In genomic region chr5:61559722-61560121, GRCh38 we compare ENCODE assay signal across 18 cellular contexts.
DNase-seq lines count a peak whose midpoint lies in the region; ATAC-seq and TF ChIP-seq lines count a peak whose summit lies in the region.
"Had no signal": no experiment of that assay in that cellular context is flagged by ENCODE, and none has a peak within 500 bp of the region (broad histone marks: within the 10 kb centered on the region; RNA-seq: fewer than 3 reads in every experiment).

No MANE protein-coding gene starts in this region.

- H3K4me3 ChIP-seq in Karpas-422 (ENCODE audit: low read length) (no peak overlapping the region), neural progenitor cell (no peak overlapping the region)
- H3K4me3 ChIP-seq: A549; BLaER1 treated with 17β-estradiol and CSF1 and Interleukin-3, amounts not matched to agents 10 nM and 100 nM had no signal

- H3K27ac ChIP-seq in Karpas-422 (ENCODE audit: low read length), result peak overlapping the region; percentile 49
- peak overlapping the region; percentile 87 for H3K27ac ChIP-seq in caudate nucleus (ENCODE audit: low read depth, low read length)
- H3K27ac ChIP-seq in neural progenitor cell, result no peak overlapping the region
- H3K27ac ChIP-seq: 22Rv1; A549; BLaER1 treated with 17β-estradiol and CSF1 and Interleukin-3, amounts not matched to agents 10 nM and 100 nM; C4-2B had no signal

- peaks cover 4% of the 10 kb centered on the region for H3K36me3 Mint-ChIP-seq in neural progenitor cell
- H3K36me3 Mint-ChIP-seq: CD8-positive, alpha-beta T cell had no signal

- no peak overlapping the region for H3K9ac ChIP-seq in Karpas-422 (ENCODE audit: low read length)
- H3K9ac ChIP-seq in neural progenitor cell, result no peak overlapping the region
- H3K9ac ChIP-seq: BLaER1 treated with 17β-estradiol and CSF1 and Interleukin-3, amounts not matched to agents 10 nM and 100 nM had no signal

- H3K4me2 ChIP-seq in Karpas-422 (ENCODE audit: low read depth, low read length, poor library complexity, severe bottlenecking), result peak overlapping the region; percentile 26
- H3K4me2 ChIP-seq in neural progenitor cell, result peak overlapping the region; percentile 18
- H3K4me2 ChIP-seq: A549; BLaER1 treated with 17β-estradiol and CSF1 and Interleukin-3, amounts not matched to agents 10 nM and 100 nM had no signal

- H3K36me3 ChIP-seq in Karpas-422 (ENCODE audit: insufficient read depth, low read length), result no peaks in the 10 kb centered on the region
- no peaks in the 10 kb centered on the region for H3K36me3 ChIP-seq in neural progenitor cell
- H3K36me3 ChIP-seq: BLaER1 treated with 17β-estradiol and CSF1 and Interleukin-3, amounts not matched to agents 10 nM and 100 nM had no signal

- H3K9me3 ChIP-seq in Karpas-422 (ENCODE audit: low read length) (no peaks in the 10 kb centered on the region), neural progenitor cell (ENCODE audit: low read depth) (no peaks in the 10 kb centered on the region)
- H3K9me3 ChIP-seq: A549, Caco-2 had no signal

- no peak overlapping the region for H3K27ac Mint-ChIP-seq in neural progenitor cell
- H3K27ac Mint-ChIP-seq: B cell; CD4-positive, alpha-beta T cell; CD8-positive, alpha-beta T cell had no signal

- intact Hi-C loops in left cardiac atrium (cut with DNase I), result no loop called here

- peaks cover 5% of the 10 kb centered on the region for H3K27me3 Mint-ChIP-seq in neural progenitor cell (ENCODE audit: insufficient read depth, low read depth)
- H3K27me3 Mint-ChIP-seq: CD4-positive, alpha-beta T cell had no signal

- no peaks in the 10 kb centered on the region for H3K9me2 ChIP-seq in Karpas-422 (replicated peaks; ENCODE audit: insufficient read depth, low read length)

- no peak for ATAC-seq in left cardiac atrium
- ATAC-seq: A549; CD8-positive, alpha-beta T cell had no signal

- no peaks in the 10 kb centered on the region for H3F3A ChIP-seq in neural progenitor cell (ENCODE audit: low read depth)

- peaks cover 18% of the 10 kb centered on the region for H3K4me1 Mint-ChIP-seq in neural progenitor cell
- H3K4me1 Mint-ChIP-seq: B cell had no signal

- H3K4me3 Mint-ChIP-seq in neural progenitor cell, result no peak overlapping the region
- H3K4me3 Mint-ChIP-seq: B cell; CD4-positive, alpha-beta T cell; CD8-positive, alpha-beta T cell had no signal

- H3K79me2 ChIP-seq in Karpas-422 (ENCODE audit: low read length) (no peaks in the 10 kb centered on the region), neural progenitor cell (ENCODE audit: low read depth) (no peaks in the 10 kb centered on the region)

- peaks cover 12% of the 10 kb centered on the region for H3K9me3 Mint-ChIP-seq in neural progenitor cell
- H3K9me3 Mint-ChIP-seq: CD4-positive, alpha-beta T cell; CD8-positive, alpha-beta T cell had no signal

- no peak for TF ChIP-seq CTCF in neural progenitor cell (IDR thresholded peaks at IDR 0.05)

- H2AFZ ChIP-seq in Karpas-422 (ENCODE audit: low read length), result no peak overlapping the region
- no peak overlapping the region for H2AFZ ChIP-seq in neural progenitor cell (replicated peaks)

- DNase-seq in Karpas-422 (no peak), caudate nucleus (lab: John Stamatoyannopoulos, UW) (peak in 1 of 61 donors; percentile 51), neural progenitor cell (ENCODE audit: low spot score) (no peak), NCI-H345 treated with DMSO at 0.1 percent for 48 hours (lab: John Stamatoyannopoulos, UW; ENCODE audit: unreplicated experiment) (no peak), left cardiac atrium (no peak), foreskin melanocyte (no peak)
- DNase-seq: AML-193; Caco-2; Calu3; CD4-positive, alpha-beta T cell; CD8-positive, alpha-beta T cell; DMS79 treated with DMSO at 0.1 percent for 48 hours; GF-D8 had no signal

- H3K27me3 ChIP-seq in Karpas-422 (ENCODE audit: low read length) (no peaks in the 10 kb centered on the region), neural progenitor cell (no peaks in the 10 kb centered on the region)
- H3K27me3 ChIP-seq: BLaER1 treated with 17β-estradiol and CSF1 and Interleukin-3, amounts not matched to agents 10 nM and 100 nM had no signal

- H3K4me1 ChIP-seq in Karpas-422 (ENCODE audit: low read length), result peaks cover 15% of the 10 kb centered on the region
- peaks cover 20% of the 10 kb centered on the region for H3K4me1 ChIP-seq in neural progenitor cell
- H3K4me1 ChIP-seq: Caco-2 had no signal

- H4K20me1 ChIP-seq in Karpas-422 (ENCODE audit: insufficient read depth, low read depth, low read length), result no peaks in the 10 kb centered on the region
- no peaks in the 10 kb centered on the region for H4K20me1 ChIP-seq in neural progenitor cell (ENCODE audit: low read depth)
- H4K20me1 ChIP-seq: BLaER1 treated with 17β-estradiol and CSF1 and Interleukin-3, amounts not matched to agents 10 nM and 100 nM had no signal
